ENCODE assay signal across 1 cellular context in the genomic region with DNA sequence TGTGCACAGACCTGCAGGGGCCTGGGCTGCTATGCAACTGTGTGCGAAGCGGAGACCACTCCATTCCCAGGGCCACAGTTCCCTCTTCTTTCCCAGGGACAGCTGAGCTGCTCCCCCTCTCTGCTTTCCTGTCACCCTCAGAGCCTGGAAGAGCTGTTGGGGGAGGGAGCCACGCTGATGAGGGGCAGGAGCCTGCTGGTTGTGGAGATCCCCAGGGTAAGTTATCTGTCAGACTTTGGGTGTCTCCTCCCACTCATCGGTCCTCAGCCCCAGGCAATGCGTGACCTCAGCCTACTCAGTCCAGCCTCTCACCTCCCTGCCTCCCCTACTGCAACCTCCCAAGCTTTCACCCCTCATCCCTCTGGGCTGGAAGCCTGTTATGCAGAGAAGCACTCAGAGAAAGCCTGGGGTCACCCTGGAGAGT.
TF ChIP-seq lines count a peak whose summit lies in the region.

No MANE protein-coding gene starts in this region.

TF ChIP-seq in K562, 482 proteins besides CTCF, POLR2A, EP300 and RAD21 (continued from another document and continues in another):
- TF ChIP-seq, protein P1, sequence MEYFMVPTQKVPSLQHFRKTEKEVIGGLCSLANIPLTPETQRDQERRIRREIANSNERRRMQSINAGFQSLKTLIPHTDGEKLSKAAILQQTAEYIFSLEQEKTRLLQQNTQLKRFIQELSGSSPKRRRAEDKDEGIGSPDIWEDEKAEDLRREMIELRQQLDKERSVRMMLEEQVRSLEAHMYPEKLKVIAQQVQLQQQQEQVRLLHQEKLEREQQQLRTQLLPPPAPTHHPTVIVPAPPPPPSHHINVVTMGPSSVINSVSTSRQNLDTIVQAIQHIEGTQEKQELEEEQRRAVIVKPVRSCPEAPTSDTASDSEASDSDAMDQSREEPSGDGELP (CRISPR knock-in tag; IDR thresholded peaks at IDR 0.05; ENCODE audit: borderline replicate concordance), result peak; percentile 72; the same call in 1 of the 2 replicates
- TF ChIP-seq RFX1 (IDR thresholded peaks at IDR 0.05), result no peak
- no peak for TF ChIP-seq SMARCE1 (IDR thresholded peaks at IDR 0.05)
- TF ChIP-seq, protein P2, sequence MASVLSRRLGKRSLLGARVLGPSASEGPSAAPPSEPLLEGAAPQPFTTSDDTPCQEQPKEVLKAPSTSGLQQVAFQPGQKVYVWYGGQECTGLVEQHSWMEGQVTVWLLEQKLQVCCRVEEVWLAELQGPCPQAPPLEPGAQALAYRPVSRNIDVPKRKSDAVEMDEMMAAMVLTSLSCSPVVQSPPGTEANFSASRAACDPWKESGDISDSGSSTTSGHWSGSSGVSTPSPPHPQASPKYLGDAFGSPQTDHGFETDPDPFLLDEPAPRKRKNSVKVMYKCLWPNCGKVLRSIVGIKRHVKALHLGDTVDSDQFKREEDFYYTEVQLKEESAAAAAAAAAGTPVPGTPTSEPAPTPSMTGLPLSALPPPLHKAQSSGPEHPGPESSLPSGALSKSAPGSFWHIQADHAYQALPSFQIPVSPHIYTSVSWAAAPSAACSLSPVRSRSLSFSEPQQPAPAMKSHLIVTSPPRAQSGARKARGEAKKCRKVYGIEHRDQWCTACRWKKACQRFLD (CRISPR knock-in tag; IDR thresholded peaks at IDR 0.05), result no peak
- no peak for TF ChIP-seq MCM7 (IDR thresholded peaks at IDR 0.05)
- TF ChIP-seq ZNF224 (CRISPR knock-in tag; IDR thresholded peaks at IDR 0.05), result no peak
- TF ChIP-seq, protein P3, sequence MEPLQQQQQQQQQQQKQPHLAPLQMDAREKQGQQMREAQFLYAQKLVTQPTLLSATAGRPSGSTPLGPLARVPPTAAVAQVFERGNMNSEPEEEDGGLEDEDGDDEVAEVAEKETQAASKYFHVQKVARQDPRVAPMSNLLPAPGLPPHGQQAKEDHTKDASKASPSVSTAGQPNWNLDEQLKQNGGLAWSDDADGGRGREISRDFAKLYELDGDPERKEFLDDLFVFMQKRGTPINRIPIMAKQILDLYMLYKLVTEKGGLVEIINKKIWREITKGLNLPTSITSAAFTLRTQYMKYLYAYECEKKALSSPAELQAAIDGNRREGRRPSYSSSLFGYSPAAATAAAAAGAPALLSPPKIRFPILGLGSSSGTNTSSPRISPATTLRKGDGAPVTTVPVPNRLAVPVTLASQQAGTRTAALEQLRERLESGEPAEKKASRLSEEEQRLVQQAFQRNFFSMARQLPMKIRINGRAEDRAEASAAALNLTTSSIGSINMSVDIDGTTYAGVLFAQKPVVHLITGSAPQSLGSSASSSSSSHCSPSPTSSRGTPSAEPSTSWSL (CRISPR knock-in tag; IDR thresholded peaks at IDR 0.05; ENCODE audit: borderline replicate concordance), result no peak
- TF ChIP-seq SMAD2 (IDR thresholded peaks at IDR 0.05; ENCODE audit: low read depth, low read length), result no peak
- TF ChIP-seq YBX1 (IDR thresholded peaks at IDR 0.05), result no peak
- no peak for TF ChIP-seq EZH2 (IDR thresholded peaks at IDR 0.05; ENCODE audit: borderline replicate concordance, low read depth, low read length)
- TF ChIP-seq KLF10 (CRISPR knock-in tag; IDR thresholded peaks at IDR 0.05), result no peak
- no peak for TF ChIP-seq CC2D1A (IDR thresholded peaks at IDR 0.05)
- TF ChIP-seq ZNF507 (tag; conservative IDR thresholded peaks at IDR 0.05), result no peak
- no peak for TF ChIP-seq FOXM1 (IDR thresholded peaks at IDR 0.05; ENCODE audit: low read depth)
- TF ChIP-seq FOXM1 (CRISPR knock-in tag; IDR thresholded peaks at IDR 0.05; ENCODE audit: low read depth), result no peak; the same call in 1 of the 2 replicates
- TF ChIP-seq, protein P4, sequence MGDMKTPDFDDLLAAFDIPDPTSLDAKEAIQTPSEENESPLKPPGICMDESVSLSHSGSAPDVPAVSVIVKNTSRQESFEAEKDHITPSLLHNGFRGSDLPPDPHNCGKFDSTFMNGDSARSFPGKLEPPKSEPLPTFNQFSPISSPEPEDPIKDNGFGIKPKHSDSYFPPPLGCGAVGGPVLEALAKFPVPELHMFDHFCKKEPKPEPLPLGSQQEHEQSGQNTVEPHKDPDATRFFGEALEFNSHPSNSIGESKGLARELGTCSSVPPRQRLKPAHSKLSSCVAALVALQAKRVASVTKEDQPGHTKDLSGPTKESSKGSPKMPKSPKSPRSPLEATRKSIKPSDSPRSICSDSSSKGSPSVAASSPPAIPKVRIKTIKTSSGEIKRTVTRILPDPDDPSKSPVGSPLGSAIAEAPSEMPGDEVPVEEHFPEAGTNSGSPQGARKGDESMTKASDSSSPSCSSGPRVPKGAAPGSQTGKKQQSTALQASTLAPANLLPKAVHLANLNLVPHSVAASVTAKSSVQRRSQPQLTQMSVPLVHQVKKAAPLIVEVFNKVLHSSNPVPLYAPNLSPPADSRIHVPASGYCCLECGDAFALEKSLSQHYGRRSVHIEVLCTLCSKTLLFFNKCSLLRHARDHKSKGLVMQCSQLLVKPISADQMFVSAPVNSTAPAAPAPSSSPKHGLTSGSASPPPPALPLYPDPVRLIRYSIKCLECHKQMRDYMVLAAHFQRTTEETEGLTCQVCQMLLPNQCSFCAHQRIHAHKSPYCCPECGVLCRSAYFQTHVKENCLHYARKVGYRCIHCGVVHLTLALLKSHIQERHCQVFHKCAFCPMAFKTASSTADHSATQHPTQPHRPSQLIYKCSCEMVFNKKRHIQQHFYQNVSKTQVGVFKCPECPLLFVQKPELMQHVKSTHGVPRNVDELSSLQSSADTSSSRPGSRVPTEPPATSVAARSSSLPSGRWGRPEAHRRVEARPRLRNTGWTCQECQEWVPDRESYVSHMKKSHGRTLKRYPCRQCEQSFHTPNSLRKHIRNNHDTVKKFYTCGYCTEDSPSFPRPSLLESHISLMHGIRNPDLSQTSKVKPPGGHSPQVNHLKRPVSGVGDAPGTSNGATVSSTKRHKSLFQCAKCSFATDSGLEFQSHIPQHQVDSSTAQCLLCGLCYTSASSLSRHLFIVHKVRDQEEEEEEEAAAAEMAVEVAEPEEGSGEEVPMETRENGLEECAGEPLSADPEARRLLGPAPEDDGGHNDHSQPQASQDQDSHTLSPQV (IDR thresholded peaks at IDR 0.05), result no peak
- no peak for TF ChIP-seq CBX8 (IDR thresholded peaks at IDR 0.05; ENCODE audit: borderline replicate concordance, extremely low read depth, low read depth, low read length, poor library complexity, severe bottlenecking)
- no peak for TF ChIP-seq MAFF (IDR thresholded peaks at IDR 0.05; ENCODE audit: low read length)
- TF ChIP-seq, protein P5, sequence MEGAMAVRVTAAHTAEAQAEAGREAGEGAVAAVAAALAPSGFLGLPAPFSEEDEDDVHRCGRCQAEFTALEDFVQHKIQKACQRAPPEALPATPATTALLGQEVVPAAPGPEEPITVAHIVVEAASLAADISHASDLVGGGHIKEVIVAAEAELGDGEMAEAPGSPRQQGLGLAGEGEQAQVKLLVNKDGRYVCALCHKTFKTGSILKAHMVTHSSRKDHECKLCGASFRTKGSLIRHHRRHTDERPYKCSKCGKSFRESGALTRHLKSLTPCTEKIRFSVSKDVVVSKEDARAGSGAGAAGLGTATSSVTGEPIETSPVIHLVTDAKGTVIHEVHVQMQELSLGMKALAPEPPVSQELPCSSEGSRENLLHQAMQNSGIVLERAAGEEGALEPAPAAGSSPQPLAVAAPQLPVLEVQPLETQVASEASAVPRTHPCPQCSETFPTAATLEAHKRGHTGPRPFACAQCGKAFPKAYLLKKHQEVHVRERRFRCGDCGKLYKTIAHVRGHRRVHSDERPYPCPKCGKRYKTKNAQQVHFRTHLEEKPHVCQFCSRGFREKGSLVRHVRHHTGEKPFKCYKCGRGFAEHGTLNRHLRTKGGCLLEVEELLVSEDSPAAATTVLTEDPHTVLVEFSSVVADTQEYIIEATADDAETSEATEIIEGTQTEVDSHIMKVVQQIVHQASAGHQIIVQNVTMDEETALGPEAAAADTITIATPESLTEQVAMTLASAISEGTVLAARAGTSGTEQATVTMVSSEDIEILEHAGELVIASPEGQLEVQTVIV (CRISPR knock-in tag; IDR thresholded peaks at IDR 0.05; ENCODE audit: borderline replicate concordance), result no peak
- TF ChIP-seq, protein P6, sequence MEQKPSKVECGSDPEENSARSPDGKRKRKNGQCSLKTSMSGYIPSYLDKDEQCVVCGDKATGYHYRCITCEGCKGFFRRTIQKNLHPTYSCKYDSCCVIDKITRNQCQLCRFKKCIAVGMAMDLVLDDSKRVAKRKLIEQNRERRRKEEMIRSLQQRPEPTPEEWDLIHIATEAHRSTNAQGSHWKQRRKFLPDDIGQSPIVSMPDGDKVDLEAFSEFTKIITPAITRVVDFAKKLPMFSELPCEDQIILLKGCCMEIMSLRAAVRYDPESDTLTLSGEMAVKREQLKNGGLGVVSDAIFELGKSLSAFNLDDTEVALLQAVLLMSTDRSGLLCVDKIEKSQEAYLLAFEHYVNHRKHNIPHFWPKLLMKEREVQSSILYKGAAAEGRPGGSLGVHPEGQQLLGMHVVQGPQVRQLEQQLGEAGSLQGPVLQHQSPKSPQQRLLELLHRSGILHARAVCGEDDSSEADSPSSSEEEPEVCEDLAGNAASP (IDR thresholded peaks at IDR 0.05), result no peak
- TF ChIP-seq CXXC5 (CRISPR knock-in tag; IDR thresholded peaks at IDR 0.05), result no peak
- no peak for TF ChIP-seq EP400 (IDR thresholded peaks at IDR 0.05)
- TF ChIP-seq ZNF76 (CRISPR knock-in tag; IDR thresholded peaks at IDR 0.05; ENCODE audit: borderline replicate concordance), result no peak
- TF ChIP-seq KLF13 (tag; IDR thresholded peaks at IDR 0.05; ENCODE audit: borderline replicate concordance, low read depth), result no peak
- no peak for TF ChIP-seq HMG20A (CRISPR knock-in tag; conservative IDR thresholded peaks at IDR 0.05)
- no peak for TF ChIP-seq FOXJ3 (CRISPR knock-in tag; IDR thresholded peaks at IDR 0.05)
- TF ChIP-seq CAMTA2 (CRISPR knock-in tag; conservative IDR thresholded peaks at IDR 0.05), result no peak
- TF ChIP-seq, protein P7, sequence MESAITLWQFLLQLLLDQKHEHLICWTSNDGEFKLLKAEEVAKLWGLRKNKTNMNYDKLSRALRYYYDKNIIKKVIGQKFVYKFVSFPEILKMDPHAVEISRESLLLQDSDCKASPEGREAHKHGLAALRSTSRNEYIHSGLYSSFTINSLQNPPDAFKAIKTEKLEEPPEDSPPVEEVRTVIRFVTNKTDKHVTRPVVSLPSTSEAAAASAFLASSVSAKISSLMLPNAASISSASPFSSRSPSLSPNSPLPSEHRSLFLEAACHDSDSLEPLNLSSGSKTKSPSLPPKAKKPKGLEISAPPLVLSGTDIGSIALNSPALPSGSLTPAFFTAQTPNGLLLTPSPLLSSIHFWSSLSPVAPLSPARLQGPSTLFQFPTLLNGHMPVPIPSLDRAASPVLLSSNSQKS (CRISPR knock-in tag; IDR thresholded peaks at IDR 0.05), result no peak
- TF ChIP-seq, protein P8, sequence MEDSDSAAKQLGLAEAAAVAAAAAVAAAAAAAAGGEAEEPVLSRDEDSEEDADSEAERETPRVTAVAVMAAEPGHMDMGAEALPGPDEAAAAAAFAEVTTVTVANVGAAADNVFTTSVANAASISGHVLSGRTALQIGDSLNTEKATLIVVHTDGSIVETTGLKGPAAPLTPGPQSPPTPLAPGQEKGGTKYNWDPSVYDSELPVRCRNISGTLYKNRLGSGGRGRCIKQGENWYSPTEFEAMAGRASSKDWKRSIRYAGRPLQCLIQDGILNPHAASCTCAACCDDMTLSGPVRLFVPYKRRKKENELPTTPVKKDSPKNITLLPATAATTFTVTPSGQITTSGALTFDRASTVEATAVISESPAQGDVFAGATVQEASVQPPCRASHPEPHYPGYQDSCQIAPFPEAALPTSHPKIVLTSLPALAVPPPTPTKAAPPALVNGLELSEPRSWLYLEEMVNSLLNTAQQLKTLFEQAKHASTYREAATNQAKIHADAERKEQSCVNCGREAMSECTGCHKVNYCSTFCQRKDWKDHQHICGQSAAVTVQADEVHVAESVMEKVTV (CRISPR knock-in tag; IDR thresholded peaks at IDR 0.05), result no peak
- no peak for TF ChIP-seq ZNF766 (CRISPR knock-in tag; conservative IDR thresholded peaks at IDR 0.05)
- no peak for TF ChIP-seq ZNF175 (CRISPR knock-in tag; IDR thresholded peaks at IDR 0.05; ENCODE audit: low read depth)
- TF ChIP-seq, protein P9, sequence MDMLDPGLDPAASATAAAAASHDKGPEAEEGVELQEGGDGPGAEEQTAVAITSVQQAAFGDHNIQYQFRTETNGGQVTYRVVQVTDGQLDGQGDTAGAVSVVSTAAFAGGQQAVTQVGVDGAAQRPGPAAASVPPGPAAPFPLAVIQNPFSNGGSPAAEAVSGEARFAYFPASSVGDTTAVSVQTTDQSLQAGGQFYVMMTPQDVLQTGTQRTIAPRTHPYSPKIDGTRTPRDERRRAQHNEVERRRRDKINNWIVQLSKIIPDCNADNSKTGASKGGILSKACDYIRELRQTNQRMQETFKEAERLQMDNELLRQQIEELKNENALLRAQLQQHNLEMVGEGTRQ (CRISPR knock-in tag; IDR thresholded peaks at IDR 0.05), result no peak
- TF ChIP-seq ASH1L (IDR thresholded peaks at IDR 0.05; ENCODE audit: borderline replicate concordance, low read depth, partially characterized antibody), result no peak
- TF ChIP-seq EGR1 (conservative IDR thresholded peaks at IDR 0.05), result peak; percentile 88
- TF ChIP-seq XRCC3 (IDR thresholded peaks at IDR 0.05), result no peak
- no peak for TF ChIP-seq CREBBP (IDR thresholded peaks at IDR 0.05; ENCODE audit: low read depth, low read length)
- 0 out of 2 replicates have a peak, but pooled peaks have one; percentile 36 for TF ChIP-seq MTA3 (IDR thresholded peaks at IDR 0.05; ENCODE audit: borderline replicate concordance)
- TF ChIP-seq, protein P10, sequence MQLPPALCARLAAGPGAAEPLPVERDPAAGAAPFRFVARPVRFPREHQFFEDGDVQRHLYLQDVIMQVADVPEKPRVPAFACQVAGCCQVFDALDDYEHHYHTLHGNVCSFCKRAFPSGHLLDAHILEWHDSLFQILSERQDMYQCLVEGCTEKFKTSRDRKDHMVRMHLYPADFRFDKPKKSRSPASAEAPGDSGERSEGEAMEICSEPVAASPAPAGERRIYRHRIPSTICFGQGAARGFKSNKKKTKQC (CRISPR knock-in tag; IDR thresholded peaks at IDR 0.05), result no peak
- no peak for TF ChIP-seq RBM17 (IDR thresholded peaks at IDR 0.05; ENCODE audit: borderline replicate concordance, low read depth, low read length)
- TF ChIP-seq ZNF561 (CRISPR knock-in tag; conservative IDR thresholded peaks at IDR 0.05), result no peak
- no peak for TF ChIP-seq ZNF232 (CRISPR knock-in tag; IDR thresholded peaks at IDR 0.05)
- no peak for TF ChIP-seq ZNF253 (CRISPR knock-in tag; conservative IDR thresholded peaks at IDR 0.05)
- no peak for TF ChIP-seq PML (IDR thresholded peaks at IDR 0.05; ENCODE audit: low read length)
- TF ChIP-seq KAT7 (CRISPR knock-in tag; IDR thresholded peaks at IDR 0.05; ENCODE audit: borderline replicate concordance), result no peak
- TF ChIP-seq, protein P11, sequence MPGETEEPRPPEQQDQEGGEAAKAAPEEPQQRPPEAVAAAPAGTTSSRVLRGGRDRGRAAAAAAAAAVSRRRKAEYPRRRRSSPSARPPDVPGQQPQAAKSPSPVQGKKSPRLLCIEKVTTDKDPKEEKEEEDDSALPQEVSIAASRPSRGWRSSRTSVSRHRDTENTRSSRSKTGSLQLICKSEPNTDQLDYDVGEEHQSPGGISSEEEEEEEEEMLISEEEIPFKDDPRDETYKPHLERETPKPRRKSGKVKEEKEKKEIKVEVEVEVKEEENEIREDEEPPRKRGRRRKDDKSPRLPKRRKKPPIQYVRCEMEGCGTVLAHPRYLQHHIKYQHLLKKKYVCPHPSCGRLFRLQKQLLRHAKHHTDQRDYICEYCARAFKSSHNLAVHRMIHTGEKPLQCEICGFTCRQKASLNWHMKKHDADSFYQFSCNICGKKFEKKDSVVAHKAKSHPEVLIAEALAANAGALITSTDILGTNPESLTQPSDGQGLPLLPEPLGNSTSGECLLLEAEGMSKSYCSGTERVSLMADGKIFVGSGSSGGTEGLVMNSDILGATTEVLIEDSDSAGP (CRISPR knock-in tag; IDR thresholded peaks at IDR 0.05), result no peak
- TF ChIP-seq NFRKB (IDR thresholded peaks at IDR 0.05; ENCODE audit: low read depth), result no peak; the same call in 1 of the 2 replicates
